8 cellular contexts compared by ENCODE assay signal in the genomic region with DNA sequence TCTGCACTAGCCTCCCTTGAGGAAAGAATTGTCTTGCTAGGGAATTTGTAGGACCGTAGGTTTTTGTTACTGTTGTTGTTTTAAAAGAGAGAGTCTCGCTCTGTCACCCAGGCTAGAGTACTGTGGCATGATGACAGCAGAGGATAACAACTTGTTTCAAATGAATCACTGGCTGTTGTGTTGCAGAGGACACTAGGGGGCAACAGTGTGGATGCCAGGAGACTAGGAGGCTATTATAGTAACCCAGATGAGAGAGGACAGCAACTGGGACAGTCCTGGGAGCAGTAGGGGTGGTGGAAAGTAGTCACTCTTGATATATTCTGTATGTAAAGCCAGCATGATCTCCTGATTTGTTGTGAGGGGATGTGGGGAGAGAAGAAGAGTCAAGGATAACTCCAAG. TPM values are rescaled to one million over a fixed set of nuclear protein-coding genes. Genes with fewer than 3 reads are reported as not detected.
A peak's percentile ranks its signal among the peaks of the same experiment; 100 is the strongest.
DNase-seq lines count a peak whose midpoint lies in the region; ATAC-seq and TF ChIP-seq lines count a peak whose summit lies in the region.

No MANE protein-coding gene starts in this region.

- no peaks in the 10 kb centered on the region for H3K9me3 ChIP-seq in AG04450 (ENCODE audit: control insufficient read depth, insufficient read depth, low read length)
- H3K9me3 ChIP-seq in Karpas-422 (ENCODE audit: low read length), result no peaks in the 10 kb centered on the region
- no peaks in the 10 kb centered on the region for H3K9me3 ChIP-seq in colonic mucosa

- H3K4me2 ChIP-seq in Karpas-422 (ENCODE audit: low read depth, low read length, poor library complexity, severe bottlenecking), result no peak overlapping the region

- no peak overlapping the region for H2AFZ ChIP-seq in Karpas-422 (ENCODE audit: low read length)

- H4K20me1 ChIP-seq in Karpas-422 (ENCODE audit: insufficient read depth, low read depth, low read length), result no peaks in the 10 kb centered on the region

- POLR2A ChIA-PET in AG04450 (lab: Yijun Ruan, JAX), result no interaction called here

- no peak for DNase-seq in AG04450 (ENCODE audit: low read depth, low spot score)
- DNase-seq in Karpas-422, result peak; percentile 62
- peak; percentile 40 to 77 for DNase-seq in dermis microvascular lymphatic vessel endothelial cell (ENCODE audit: low read depth in 2 of 2)
- DNase-seq in pulmonary artery endothelial cell (ENCODE audit: low read depth, low spot score), result peak; percentile 10
- DNase-seq in posterior cingulate gyrus, result no peak
- no peak for DNase-seq in colonic mucosa

- H3K79me2 ChIP-seq in Karpas-422 (ENCODE audit: low read length), result no peaks in the 10 kb centered on the region

- no peaks in the 10 kb centered on the region for H3K4me1 ChIP-seq in Karpas-422 (ENCODE audit: low read length)
- H3K4me1 ChIP-seq in colonic mucosa, result no peaks in the 10 kb centered on the region

- H3K36me3 ChIP-seq in Karpas-422 (ENCODE audit: insufficient read depth, low read length) (no peaks in the 10 kb centered on the region), colonic mucosa (no peaks in the 10 kb centered on the region)

- H3K27me3 ChIP-seq in AG04450 (ENCODE audit: control insufficient read depth, insufficient read depth, low read length), result no peaks in the 10 kb centered on the region
- H3K27me3 ChIP-seq in Karpas-422 (ENCODE audit: low read length), result no peaks in the 10 kb centered on the region
- no peaks in the 10 kb centered on the region for H3K27me3 ChIP-seq in colonic mucosa

- no peak overlapping the region for H3K27ac ChIP-seq in AG04450 (ENCODE audit: low read depth, low read length)
- H3K27ac ChIP-seq in Karpas-422 (ENCODE audit: low read length), result no peak overlapping the region
- no peak overlapping the region for H3K27ac ChIP-seq in colonic mucosa

- H3K4me3 ChIP-seq in AG04450 (ENCODE audit: low read depth, low read length) (no peak overlapping the region), Karpas-422 (ENCODE audit: low read length) (no peak overlapping the region), colonic mucosa (no peak overlapping the region)

- intact Hi-C loops in posterior cingulate gyrus (cut with DNase I) (no loop called here), colonic mucosa (cut with DNase I) (no loop called here)

- TF ChIP-seq CTCF in AG04450 (IDR thresholded peaks at IDR 0.05; ENCODE audit: low read depth, low read length) (peak; percentile 59), colonic mucosa (IDR thresholded peaks at IDR 0.05) (no peak)

- ATAC-seq in GM18867 (IDR thresholded peaks at IDR 0.05; ENCODE audit: unreplicated experiment), result peak; percentile 72
- ATAC-seq in HG02884 (IDR thresholded peaks at IDR 0.05; ENCODE audit: unreplicated experiment), result no peak

- no peak overlapping the region for H3K9ac ChIP-seq in Karpas-422 (ENCODE audit: low read length)
- H3K9ac ChIP-seq in colonic mucosa (ENCODE audit: low read depth in 2 of 2, low read length in 2 of 2), result no peak overlapping the region

- CTCF ChIA-PET in AG04450 (lab: Charles Lee), result interaction anchor here (0.6 to 2.6 kb wide), 12 partner anchors 8 to 116 kb away, joined by 3 to 8 read pairs (median 4); a partner anchor contains a TSS

- H3K9me2 ChIP-seq in Karpas-422 (replicated peaks; ENCODE audit: insufficient read depth, low read length), result no peaks in the 10 kb centered on the region

RNA-seq across cellular contexts. Expression of a gene that starts 41.8 kb away (rescaled TPM):
- polyA plus RNA-seq in AG04450 (2011; rRNA removed), result 231 and 246 TPM in 2 replicates
- 415 and 507 TPM in 2 replicates for polyA minus RNA-seq in AG04450 (2011; rRNA and poly(A)+ RNA removed)
- total RNA-seq in Karpas-422 (2014; rRNA removed; shearing (Covaris generic); ENCODE audit: low replicate concordance), result not detected in 2 replicates
- total RNA-seq in dermis microvascular lymphatic vessel endothelial cell, result 497 and 606 TPM in 2 replicates
- total RNA-seq in pulmonary artery endothelial cell, result 516 and 517 TPM in 2 replicates
- 10 to 100 TPM; 15.8 to 35.1 TPM for total RNA-seq in colonic mucosa

RNA-seq across cellular contexts. Expression of a gene that starts 51.0 kb away (rescaled TPM):
- not detected in 2 replicates for polyA plus RNA-seq in AG04450 (2011; rRNA removed)
- not detected in 2 replicates for polyA minus RNA-seq in AG04450 (2011; rRNA and poly(A)+ RNA removed)
- total RNA-seq in Karpas-422 (2014; rRNA removed; shearing (Covaris generic); ENCODE audit: low replicate concordance), result not detected in 2 replicates
- total RNA-seq in dermis microvascular lymphatic vessel endothelial cell, result not detected in 2 replicates
- total RNA-seq in pulmonary artery endothelial cell, result under 0.01 TPM in 1 of 2 replicates, not detected in the other
- not detected for total RNA-seq in colonic mucosa

Comparison
In these comparisons a context has a peak if more than half of its experiments do, and no peak if none do; other contexts are left out.
1. DNase-seq: peak in Karpas-422 (single experiment), dermis microvascular lymphatic vessel endothelial cell (2 of 2) and pulmonary artery endothelial cell (single experiment); none in AG04450 (single experiment), posterior cingulate gyrus (0 of 10) and colonic mucosa (single experiment).
2. RNA of a gene that starts 41.8 kb away (total RNA-seq): 516 to 517 TPM in pulmonary artery endothelial cell, 497 to 606 TPM in dermis microvascular lymphatic vessel endothelial cell and 15.8 to 35.1 TPM in colonic mucosa; not detected in Karpas-422; every median in the first group is over 10 times any median in the second.